10 cellular contexts compared by ENCODE assay signal in genomic region chr1:37947364-37947763, GRCh38. TPM values are rescaled to one million over a fixed set of nuclear protein-coding genes. Genes with fewer than 3 reads are reported as not detected.
DNase-seq lines count a peak whose midpoint lies in the region; ATAC-seq and TF ChIP-seq lines count a peak whose summit lies in the region.
"Had no signal": no experiment of that assay in that cellular context is flagged by ENCODE, and none has a peak within 500 bp of the region (broad histone marks: within the 10 kb centered on the region; RNA-seq: fewer than 3 reads in every experiment).

No MANE protein-coding gene starts in this region.

- H3K4me3 Mint-ChIP-seq in activated naive CD4-positive, alpha-beta T cell treated with anti-CD3 and anti-CD28 coated beads, Interleukin-2, amount 10 ng/mL, durations not matched to agents 7 days and 5 days, result peak overlapping the region; percentile 85
- H3K4me3 Mint-ChIP-seq in activated T-helper 2 cell treated with anti-CD3 and anti-CD28 coated beads, Interferon-gamma antibody, Interleukin-2, Interleukin-4, amounts not matched to agents 10 μg/mL and 5 μg/mL and 100 μg/mL, durations not matched to agents 14 hours and 24 hours and 36 hours (ENCODE audit: low read depth), result peak overlapping the region; percentile 98

- no peak for DNase-seq in activated naive CD4-positive, alpha-beta T cell treated with anti-CD3 and anti-CD28 coated beads, Interleukin-2, amount 10 ng/mL, durations not matched to agents 7 days and 5 days
- DNase-seq in activated naive CD4-positive, alpha-beta T cell treated with anti-CD3 and anti-CD28 coated beads, Interleukin-2, amount 50 U/mL, for 16 hours, result no peak
- DNase-seq in activated T-helper 2 cell treated with anti-CD3 and anti-CD28 coated beads, Interferon-gamma antibody, Interleukin-2, Interleukin-4, amounts not matched to agents 10 μg/mL and 5 μg/mL and 100 μg/mL, durations not matched to agents 14 hours and 24 hours and 36 hours (ENCODE audit: low spot score), result no peak
- DNase-seq in mesenchymal stem cell (no peak), transverse colon (peak; percentile 67), NCI-H1436 treated with DMSO at 0.1 percent for 48 hours (lab: John Stamatoyannopoulos, UW) (no peak)
- DNase-seq in effector CD4-positive, alpha-beta T cell, result no peak
- DNase-seq: activated gamma-delta T cell, NCI-H1092 had no signal

- peak overlapping the region; percentile 99 for H3K9ac ChIP-seq in mesenchymal stem cell (ENCODE audit: low read length)

- no peak overlapping the region for H2BK15ac ChIP-seq in mesenchymal stem cell (ENCODE audit: low read depth, poor library complexity, severe bottlenecking)

- no peak overlapping the region for H3K23ac ChIP-seq in mesenchymal stem cell (ENCODE audit: low read length in 2 of 2)

- ATAC-seq in HG02885 (IDR thresholded peaks at IDR 0.05; ENCODE audit: poor library complexity, unreplicated experiment), result no peak

- no peak for TF ChIP-seq EP300 in transverse colon (IDR thresholded peaks at IDR 0.05; ENCODE audit: low read depth)

- H3K27ac ChIP-seq in mesenchymal stem cell (ENCODE audit: low read length, poor library complexity, severe bottlenecking) (no peak overlapping the region), transverse colon (peak overlapping the region; percentile 83 to 91 (median 90))

- peaks cover 21% of the 10 kb centered on the region in 2 experiments for H3K36me3 ChIP-seq in mesenchymal stem cell (ENCODE audit: control insufficient read depth in 1 of 2, insufficient read depth in 2 of 2, low read depth in 1 of 2, low read length in 2 of 2)
- peaks cover 0 to 8% (median 4%) of the 10 kb centered on the region in 4 donors for H3K36me3 ChIP-seq in transverse colon

- H3K79me1 ChIP-seq in mesenchymal stem cell (replicated peaks; ENCODE audit: low read length, poor library complexity, severe bottlenecking), result peaks cover 13% of the 10 kb centered on the region

- peak overlapping the region in 1 of 2 experiments; percentile 66 for H3K4ac ChIP-seq in mesenchymal stem cell (ENCODE audit: low read depth in 1 of 2, low read length in 2 of 2)

- intact Hi-C loops in activated T-helper 2 cell treated with anti-CD3 and anti-CD28 coated beads, Interferon-gamma antibody, Interleukin-2, Interleukin-4, amounts not matched to agents 10 μg/mL and 5 μg/mL and 100 μg/mL, durations not matched to agents 14 hours and 24 hours and 36 hours (cut with micrococcal nuclease), result loop anchor here (2.0 kb wide), 1 partner anchor 17 kb away; no protein-coding TSS in a partner anchor
- intact Hi-C loops in transverse colon (cut with DNase I; ENCODE audit: low total_unique reads), result no loop called here

- H2BK120ac ChIP-seq in mesenchymal stem cell (ENCODE audit: low read depth, low read length), result peak overlapping the region; percentile 2

- H3K4me3 ChIP-seq in mesenchymal stem cell (ENCODE audit: insufficient read depth in 1 of 2, low read depth in 1 of 2, low read length in 2 of 2) (peak overlapping the region in 1 of 2 experiments; percentile 93), transverse colon (peak overlapping the region in 3 of 4 donors; percentile 64 to 72 (median 67))

- H3K27me3 ChIP-seq in mesenchymal stem cell (ENCODE audit: control insufficient read depth in 1 of 2, insufficient read depth in 1 of 2, low read length in 2 of 2) (no peaks in the 10 kb centered on the region), transverse colon (no peaks in the 10 kb centered on the region)

- WGBS in mesenchymal stem cell, result 82% methylated on average over 6 of the region's 6 CpGs
- WGBS in transverse colon (ENCODE audit: low coverage in 1 of 2), 2 donors, result 36% methylated on average over 6 of the region's 6 CpGs; no CpG with 5 or more reads in 1 of the 2 donors

- H3K27ac Mint-ChIP-seq in activated naive CD4-positive, alpha-beta T cell treated with anti-CD3 and anti-CD28 coated beads, Interleukin-2, amount 10 ng/mL, durations not matched to agents 7 days and 5 days, result peak overlapping the region; percentile 82
- peak overlapping the region; percentile 97 for H3K27ac Mint-ChIP-seq in activated T-helper 2 cell treated with anti-CD3 and anti-CD28 coated beads, Interferon-gamma antibody, Interleukin-2, Interleukin-4, amounts not matched to agents 10 μg/mL and 5 μg/mL and 100 μg/mL, durations not matched to agents 14 hours and 24 hours and 36 hours

- peak overlapping the region; percentile 40 for H2AK5ac ChIP-seq in mesenchymal stem cell (ENCODE audit: low read length, severe bottlenecking)

- peaks cover 26% of the 10 kb centered on the region for H3K4me1 ChIP-seq in mesenchymal stem cell (ENCODE audit: control insufficient read depth, insufficient read depth, low read depth, low read length)
- peaks cover 8 to 27% (median 14%) of the 10 kb centered on the region in 4 donors for H3K4me1 ChIP-seq in transverse colon

- H2BK5ac ChIP-seq in mesenchymal stem cell (ENCODE audit: low read depth, low read length, poor library complexity, severe bottlenecking), result no peak overlapping the region

- no peak overlapping the region for H3K14ac ChIP-seq in mesenchymal stem cell (ENCODE audit: low read length in 2 of 2)

- H2AFZ ChIP-seq in mesenchymal stem cell (ENCODE audit: low read depth, low read length), result peak overlapping the region; percentile 15

- H2BK12ac ChIP-seq in mesenchymal stem cell (ENCODE audit: low read length in 2 of 2), result no peak overlapping the region

- in situ Hi-C loops in transverse colon (cut with MboI; ENCODE audit: low pct_ligation_motif_present in 1 of 4, low pct_unique_long_range_greater_than_20kb in 1 of 4, low sequenced_read_pairs in 3 of 4), result no loop called here

- peak overlapping the region; percentile 98 for H4K8ac ChIP-seq in mesenchymal stem cell (ENCODE audit: low read length)

- H3K27me3 Mint-ChIP-seq in activated naive CD4-positive, alpha-beta T cell treated with anti-CD3 and anti-CD28 coated beads, Interleukin-2, amount 10 ng/mL, durations not matched to agents 7 days and 5 days, result no peaks in the 10 kb centered on the region
- no peaks in the 10 kb centered on the region for H3K27me3 Mint-ChIP-seq in activated T-helper 2 cell treated with anti-CD3 and anti-CD28 coated beads, Interferon-gamma antibody, Interleukin-2, Interleukin-4, amounts not matched to agents 10 μg/mL and 5 μg/mL and 100 μg/mL, durations not matched to agents 14 hours and 24 hours and 36 hours (ENCODE audit: low read depth)

- H4K91ac ChIP-seq in mesenchymal stem cell (ENCODE audit: low read length), result peak overlapping the region; percentile 88

- CTCF ChIA-PET in activated naive CD4-positive, alpha-beta T cell treated with anti-CD3 and anti-CD28 coated beads, Interleukin-2, amount 10 ng/mL, durations not matched to agents 7 days and 5 days (lab: Charles Lee), result interaction anchor here (0.7 to 1.2 kb wide), 2 partner anchors 29 to 33 kb away, joined by 3 read pairs; no protein-coding TSS in a partner anchor

- TF ChIP-seq CTCF in transverse colon (IDR thresholded peaks at IDR 0.05), result no peak

- H3K9me3 ChIP-seq in mesenchymal stem cell (ENCODE audit: control insufficient read depth, low read length), result no peaks in the 10 kb centered on the region
- H3K9me3 ChIP-seq in transverse colon, result no peaks in the 10 kb centered on the region

- peak; percentile 58 for TF ChIP-seq POLR2A in transverse colon (IDR thresholded peaks at IDR 0.05)

- peak overlapping the region in 1 of 2 experiments; percentile 71 for H3K18ac ChIP-seq in mesenchymal stem cell (ENCODE audit: low read depth in 1 of 2, low read length in 2 of 2)

- peaks cover 24% of the 10 kb centered on the region for H3K4me1 Mint-ChIP-seq in activated naive CD4-positive, alpha-beta T cell treated with anti-CD3 and anti-CD28 coated beads, Interleukin-2, amount 10 ng/mL, durations not matched to agents 7 days and 5 days
- H3K4me1 Mint-ChIP-seq in activated T-helper 2 cell treated with anti-CD3 and anti-CD28 coated beads, Interferon-gamma antibody, Interleukin-2, Interleukin-4, amounts not matched to agents 10 μg/mL and 5 μg/mL and 100 μg/mL, durations not matched to agents 14 hours and 24 hours and 36 hours (ENCODE audit: low read depth), result peaks cover 17% of the 10 kb centered on the region

- H3K4me2 ChIP-seq in mesenchymal stem cell (ENCODE audit: low read length, poor library complexity, severe bottlenecking), result no peak overlapping the region

- H3K9me3 Mint-ChIP-seq in activated naive CD4-positive, alpha-beta T cell treated with anti-CD3 and anti-CD28 coated beads, Interleukin-2, amount 10 ng/mL, durations not matched to agents 7 days and 5 days, result no peaks in the 10 kb centered on the region
- H3K9me3 Mint-ChIP-seq in activated T-helper 2 cell treated with anti-CD3 and anti-CD28 coated beads, Interferon-gamma antibody, Interleukin-2, Interleukin-4, amounts not matched to agents 10 μg/mL and 5 μg/mL and 100 μg/mL, durations not matched to agents 14 hours and 24 hours and 36 hours, result no peaks in the 10 kb centered on the region

- H3K36me3 Mint-ChIP-seq in activated naive CD4-positive, alpha-beta T cell treated with anti-CD3 and anti-CD28 coated beads, Interleukin-2, amount 10 ng/mL, durations not matched to agents 7 days and 5 days, result no peaks in the 10 kb centered on the region
- H3K36me3 Mint-ChIP-seq in activated T-helper 2 cell treated with anti-CD3 and anti-CD28 coated beads, Interferon-gamma antibody, Interleukin-2, Interleukin-4, amounts not matched to agents 10 μg/mL and 5 μg/mL and 100 μg/mL, durations not matched to agents 14 hours and 24 hours and 36 hours (ENCODE audit: low read depth), result peaks cover 4% of the 10 kb centered on the region

RNA-seq across cellular contexts. Expression of gene INPP5B, which starts 0.5 kb away (rescaled TPM):
- 23.1 and 24.2 TPM in 2 replicates for total RNA-seq in activated T-helper 2 cell treated with anti-CD3 and anti-CD28 coated beads, Interferon-gamma antibody, Interleukin-2, Interleukin-4, amounts not matched to agents 10 μg/mL and 5 μg/mL and 100 μg/mL, durations not matched to agents 14 hours and 24 hours and 36 hours
- polyA plus RNA-seq in mesenchymal stem cell (2013, experiment 1 of 2), result 9.4 TPM
- 9.0 TPM for polyA plus RNA-seq in mesenchymal stem cell (2013, experiment 2 of 2)
- total RNA-seq in transverse colon, result 10 to 100 TPM; 32.6 to 43.6 (median 39.1) TPM

RNA-seq across cellular contexts. Expression of gene SF3A3, which starts 42.5 kb away (rescaled TPM):
- 105 and 112 TPM in 2 replicates for total RNA-seq in activated T-helper 2 cell treated with anti-CD3 and anti-CD28 coated beads, Interferon-gamma antibody, Interleukin-2, Interleukin-4, amounts not matched to agents 10 μg/mL and 5 μg/mL and 100 μg/mL, durations not matched to agents 14 hours and 24 hours and 36 hours
- 34.6 TPM for polyA plus RNA-seq in mesenchymal stem cell (2013, experiment 1 of 2)
- 33.6 TPM for polyA plus RNA-seq in mesenchymal stem cell (2013, experiment 2 of 2)
- 10 to 100 TPM; 17.7 to 55.0 (median 39.5) TPM for total RNA-seq in transverse colon

RNA-seq across cellular contexts. Expression of gene FHL3, which starts 58.0 kb away (rescaled TPM):
- 30.1 and 33.3 TPM in 2 replicates for total RNA-seq in activated T-helper 2 cell treated with anti-CD3 and anti-CD28 coated beads, Interferon-gamma antibody, Interleukin-2, Interleukin-4, amounts not matched to agents 10 μg/mL and 5 μg/mL and 100 μg/mL, durations not matched to agents 14 hours and 24 hours and 36 hours
- polyA plus RNA-seq in mesenchymal stem cell (2013, experiment 1 of 2), result 54.7 TPM
- polyA plus RNA-seq in mesenchymal stem cell (2013, experiment 2 of 2), result 53.0 TPM
- 10 to 100 TPM in 3 of 4 donors, 1 to 10 TPM in 1; 3.0 to 19.1 (median 12.2) TPM for total RNA-seq in transverse colon
